24 cellular contexts compared by ENCODE assay signal in genomic region chr1:69706473-69706872, GRCh38.
"Had no signal": no experiment of that assay in that cellular context is flagged by ENCODE, and none has a peak within 500 bp of the region (broad histone marks: within the 10 kb centered on the region; RNA-seq: fewer than 3 reads in every experiment).

No MANE protein-coding gene starts in this region.

- H3K79me2 ChIP-seq: hepatocyte had no signal

- ATAC-seq: mucosa of descending colon; naive thymus-derived CD4-positive, alpha-beta T cell; pancreas; right cardiac atrium; sciatic nerve; stimulated activated naive B cell treated with anti-CD40 and anti-IgM and Interleukin-4, amounts not matched to agents 10 μg/mL and 1 μg/mL and 100 μg/mL, for 72 hours; stimulated activated naive CD8-positive, alpha-beta T cell treated with anti-CD3 and anti-CD28 coated beads, Interleukin-15, Interleukin-2, amounts not matched to agents 100 U/mL and 50 U/mL, for 24 hours; upper lobe of right lung had no signal

- H3K27me3 ChIP-seq: hepatocyte, pancreas, stomach, testis, tibial artery, upper lobe of right lung had no signal

- H3K4me1 ChIP-seq: pancreas, prostate gland, stomach, tibial artery, upper lobe of right lung had no signal

- H3K4me3 ChIP-seq: hepatocyte, left ventricle myocardium inferior, lung, mucosa of descending colon, pancreas, prostate gland, skin epidermis, stomach, testis, tibial artery, upper lobe of right lung had no signal

- H3K9me3 ChIP-seq: mucosa of descending colon, pancreas, prostate gland, stomach, testis, tibial artery, upper lobe of right lung had no signal

- H2AFZ ChIP-seq: hepatocyte had no signal

- H3K36me3 ChIP-seq: left ventricle myocardium inferior, pancreas, prostate gland, stomach, tibial artery, upper lobe of right lung had no signal

- H3K4me2 ChIP-seq: hepatocyte had no signal

- DNase-seq: islet precursor cell; left ventricle myocardium inferior; mucosa of descending colon; naive thymus-derived CD4-positive, alpha-beta T cell; pancreas; posterior cingulate gyrus; retina; right cardiac atrium; stimulated activated CD4-positive, alpha-beta T cell treated with anti-CD3 and anti-CD28 coated beads, Interleukin-12 subunit alpha, Interleukin-12 subunit beta, amount 100 ng/mL, for 4 hours; stimulated activated CD4-positive, alpha-beta T cell treated with anti-CD3 and anti-CD28 coated beads, Interleukin-15, amount 100 ng/mL, for 24 hours; stimulated activated CD4-positive, alpha-beta T cell treated with anti-CD3 and anti-CD28 coated beads, Interleukin-2, amount 100 ng/mL, for 24 hours; stimulated activated CD4-positive, alpha-beta T cell treated with anti-CD3 and anti-CD28 coated beads, Interleukin-4, amount 100 ng/mL, for 1 hour; stimulated activated naive B cell treated with anti-CD40 and anti-IgM and Interleukin-4, amounts not matched to agents 10 μg/mL and 1 μg/mL and 100 μg/mL, for 72 hours; stimulated activated naive CD8-positive, alpha-beta T cell treated with anti-CD3 and anti-CD28 coated beads, Interleukin-15, Interleukin-2, amounts not matched to agents 100 U/mL and 50 U/mL, for 24 hours; stomach; testis; tibial artery; trophoblast cell; upper lobe of right lung had no signal

- H3K27ac ChIP-seq: hepatocyte, left ventricle myocardium inferior, pancreas, prostate gland, skin epidermis, stomach, testis, tibial artery, upper lobe of right lung had no signal
